In genomic region chr1:75112362-75112951, GRCh38 we compare ENCODE assay signal across 15 cellular contexts. TPM values are rescaled to one million over a fixed set of nuclear protein-coding genes. Genes with fewer than 3 reads are reported as not detected.
"Had no signal": no experiment of that assay in that cellular context is flagged by ENCODE, and none has a peak within 500 bp of the region (broad histone marks: within the 10 kb centered on the region; RNA-seq: fewer than 3 reads in every experiment).

No MANE protein-coding gene starts in this region.

RNA-seq across cellular contexts. Expression of gene LHX8, which starts 21.7 kb away (rescaled TPM):
- total RNA-seq: natural killer cell, occipital lobe, osteoblast, ovary, progenitor cell of endocrine pancreas, psoas muscle, renal cortical epithelial cell, right cardiac atrium, right lobe of liver, sigmoid colon, skeletal muscle tissue, suprapubic skin, transverse colon, upper lobe of right lung had no signal
- polyA plus RNA-seq: psoas muscle, right cardiac atrium, sigmoid colon, small intestine had no signal
